In genomic region chr5:138408023-138408422, GRCh38 we compare ENCODE assay signal across 9 cellular contexts. TPM values are rescaled to one million over a fixed set of nuclear protein-coding genes. Genes with fewer than 3 reads are reported as not detected.
DNase-seq lines count a peak whose midpoint lies in the region; ATAC-seq and TF ChIP-seq lines count a peak whose summit lies in the region.
"Had no signal": no experiment of that assay in that cellular context is flagged by ENCODE, and none has a peak within 500 bp of the region (broad histone marks: within the 10 kb centered on the region; RNA-seq: fewer than 3 reads in every experiment).

No MANE protein-coding gene starts in this region.

- DNase-seq in A673 (ENCODE audit: low spot score) (peak; percentile 45), SJCRH30 (no peak)
- DNase-seq: upper lobe of left lung had no signal

- H3K4me1 ChIP-seq in A673 (ENCODE audit: insufficient read depth, low read length, poor library complexity, severe bottlenecking): no peaks in the 10 kb centered on the region
- H3K4me1 ChIP-seq in SJCRH30: no peaks in the 10 kb centered on the region
- H3K4me1 ChIP-seq: upper lobe of left lung had no signal

- no peaks in the 10 kb centered on the region for H3K9me3 Mint-ChIP-seq in activated naive CD4-positive, alpha-beta T cell treated with anti-CD3 and anti-CD28 coated beads, Interleukin-2, amount 50 U/mL, for 24 hours

- no peaks in the 10 kb centered on the region for H3K27me3 ChIP-seq in A673 (replicated peaks; ENCODE audit: insufficient read depth, low read depth, low read length, poor library complexity)
- no peaks in the 10 kb centered on the region for H3K27me3 ChIP-seq in SJCRH30
- H3K27me3 ChIP-seq: upper lobe of left lung had no signal

- CTCF ChIA-PET in A673 (lab: Charles Lee): interaction anchor here (0.6 to 0.7 kb wide), 2 partner anchors 157 to 294 kb away, joined by 3 to 8 read pairs; no protein-coding TSS in a partner anchor

- peak overlapping the region; percentile 30 for H3K27ac Mint-ChIP-seq in activated naive CD4-positive, alpha-beta T cell treated with anti-CD3 and anti-CD28 coated beads, Interleukin-2, amount 50 U/mL, for 24 hours

- BruUV-seq in A673 (replicated peaks; lab: Mats Ljungman, UMichigan): no TSS peak

- peak; percentile 77 for ATAC-seq in GM18909 (IDR thresholded peaks at IDR 0.05; ENCODE audit: poor library complexity, unreplicated experiment)
- ATAC-seq in HG03378 (IDR thresholded peaks at IDR 0.05; ENCODE audit: unreplicated experiment): peak; percentile 81
- no peak for ATAC-seq in HG03045 (IDR thresholded peaks at IDR 0.05; ENCODE audit: unreplicated experiment)
- ATAC-seq in HG02970 (IDR thresholded peaks at IDR 0.05; ENCODE audit: low FRiP score, unreplicated experiment): no peak
- ATAC-seq in HG03469 (IDR thresholded peaks at IDR 0.05; ENCODE audit: unreplicated experiment): no peak

- H3K4me3 ChIP-seq in A673 (ENCODE audit: low read depth, low read length, poor library complexity, severe bottlenecking) (no peak overlapping the region), SJCRH30 (no peak overlapping the region)
- H3K4me3 ChIP-seq: upper lobe of left lung had no signal

- no peak overlapping the region for H3K4me3 Mint-ChIP-seq in activated naive CD4-positive, alpha-beta T cell treated with anti-CD3 and anti-CD28 coated beads, Interleukin-2, amount 50 U/mL, for 24 hours

- no peak for TF ChIP-seq CTCF in A673 (conservative IDR thresholded peaks at IDR 0.05; ENCODE audit: low read depth, low read length)

- H3K36me3 ChIP-seq in A673 (ENCODE audit: insufficient read depth, low read length, poor library complexity, severe bottlenecking) (peaks cover 20% of the 10 kb centered on the region), SJCRH30 (peaks cover 48% of the 10 kb centered on the region)

- no peaks in the 10 kb centered on the region for H3K27me3 Mint-ChIP-seq in activated naive CD4-positive, alpha-beta T cell treated with anti-CD3 and anti-CD28 coated beads, Interleukin-2, amount 50 U/mL, for 24 hours

- no peaks in the 10 kb centered on the region for H3K4me1 Mint-ChIP-seq in activated naive CD4-positive, alpha-beta T cell treated with anti-CD3 and anti-CD28 coated beads, Interleukin-2, amount 50 U/mL, for 24 hours

- POLR2A ChIA-PET in A673 (lab: Charles Lee; ENCODE audit: low non-redundant PET): no interaction called here

- H3K9me3 ChIP-seq in A673 (ENCODE audit: low read depth, low read length, poor library complexity, severe bottlenecking) (no peaks in the 10 kb centered on the region), SJCRH30 (replicated peaks) (no peaks in the 10 kb centered on the region)
- H3K9me3 ChIP-seq: upper lobe of left lung had no signal

- H3K36me3 Mint-ChIP-seq in activated naive CD4-positive, alpha-beta T cell treated with anti-CD3 and anti-CD28 coated beads, Interleukin-2, amount 50 U/mL, for 24 hours: peaks cover 16% of the 10 kb centered on the region

- H3K27ac ChIP-seq in A673 (ENCODE audit: low read depth, low read length, poor library complexity, severe bottlenecking) (no peak overlapping the region), SJCRH30 (no peak overlapping the region)
- H3K27ac ChIP-seq: upper lobe of left lung had no signal

- intact Hi-C loops in A673 (cut with micrococcal nuclease; ENCODE audit: unreplicated experiment): no loop called here

RNA-seq across cellular contexts. Expression of gene REEP2, which starts 30.8 kb away (rescaled TPM):
- 8.4 and 14.6 TPM in 2 replicates for total RNA-seq in A673 (2021)
- total RNA-seq in SJCRH30 (2014; rRNA removed; shearing (Covaris generic)): 4.9 and 8.5 TPM in 2 replicates

RNA-seq across cellular contexts. Expression of gene KDM3B, which starts 55.5 kb away (rescaled TPM):
- total RNA-seq in A673 (2021): 62.1 and 65.1 TPM in 2 replicates
- total RNA-seq in SJCRH30 (2014; rRNA removed; shearing (Covaris generic)): 73.0 and 75.2 TPM in 2 replicates

RNA-seq across cellular contexts. Expression of gene EGR1, which starts 57.3 kb away (rescaled TPM):
- total RNA-seq in A673 (2021): 64.8 and 98.2 TPM in 2 replicates
- total RNA-seq in SJCRH30 (2014; rRNA removed; shearing (Covaris generic)): 2.0 TPM in 2 replicates

Comparison
In these comparisons a context has a peak if more than half of its experiments do, and no peak if none do; other contexts are left out.
1. ATAC-seq: peak in GM18909 (single experiment) and HG03378 (single experiment); none in HG03045 (single experiment), HG02970 (single experiment) and HG03469 (single experiment).
2. RNA of gene EGR1, which starts 57.3 kb away (total RNA-seq): 64.8 to 98.2 TPM in A673; 2.0 TPM in SJCRH30; every median in the first group is over 10 times any median in the second.